1 cellular context compared by ENCODE assay signal in the genomic region with DNA sequence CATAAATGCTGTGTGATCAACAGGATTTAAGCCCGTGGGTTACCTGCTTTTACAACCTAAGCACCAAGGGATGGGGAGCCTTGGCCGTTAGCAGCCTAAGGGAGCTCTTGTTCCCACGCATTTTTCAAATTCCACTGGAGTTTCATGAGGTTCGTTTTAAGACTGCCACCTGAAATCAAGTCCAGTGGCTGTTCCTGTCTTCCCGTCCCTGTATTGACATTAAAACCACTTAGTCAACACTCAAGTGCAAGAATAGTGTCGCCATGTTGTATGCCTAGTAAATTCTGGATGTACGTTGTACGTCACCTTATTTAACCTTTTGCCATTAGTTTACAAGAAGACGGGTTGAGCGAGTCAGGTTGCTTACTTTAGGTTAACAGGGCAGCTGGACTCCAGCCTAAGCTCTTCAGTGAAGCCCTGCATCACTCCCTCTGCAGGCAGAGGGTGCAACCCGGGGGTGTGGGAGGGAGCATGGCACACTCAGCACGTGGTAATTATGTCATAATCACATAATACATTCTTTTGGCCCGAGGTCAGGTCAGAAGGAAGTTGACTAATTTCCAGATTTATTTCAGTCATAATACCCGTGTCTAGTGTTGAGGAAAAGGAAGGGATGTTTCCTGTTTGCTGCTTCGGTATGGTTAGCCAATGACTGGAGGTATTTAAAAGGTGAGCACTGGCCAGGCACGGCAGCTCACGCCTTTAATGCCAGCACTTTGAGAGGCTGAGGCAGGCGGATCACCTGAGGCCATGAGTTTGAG.
TF ChIP-seq lines count a peak whose summit lies in the region.

No MANE protein-coding gene starts in this region.

TF ChIP-seq in H1, 55 proteins besides CTCF, POLR2A, EP300 and RAD21:
- TF ChIP-seq TAF7 (optimal IDR thresholded peaks at IDR 0.05; ENCODE audit: borderline replicate concordance, low read depth, low read length) (no peak), TCF12 (IDR thresholded peaks at IDR 0.05; ENCODE audit: low read depth, low read length) (no peak), NRF1 (IDR thresholded peaks at IDR 0.05; ENCODE audit: low read depth, low read length) (no peak), RXRA (IDR thresholded peaks at IDR 0.05; ENCODE audit: insufficient read depth, low read depth, low read length) (no peak), SRF (IDR thresholded peaks at IDR 0.05; ENCODE audit: low read depth, low read length) (no peak), CBX5 (IDR thresholded peaks at IDR 0.05; ENCODE audit: low read depth, low read length) (no peak), POLR2AphosphoS5 (IDR thresholded peaks at IDR 0.05; ENCODE audit: low read depth, low read length) (no peak), BACH1 (IDR thresholded peaks at IDR 0.05; ENCODE audit: low read length) (no peak), KDM1A (IDR thresholded peaks at IDR 0.05; ENCODE audit: borderline replicate concordance, low read length) (no peak), POU5F1 (IDR thresholded peaks at IDR 0.05; ENCODE audit: low read depth, low read length) (no peak), YY1 (IDR thresholded peaks at IDR 0.05; ENCODE audit: low read depth, low read length) (no peak), BCL11A (IDR thresholded peaks at IDR 0.05; ENCODE audit: low read depth in 2 of 2, low read length in 2 of 2) (no peak), HDAC2 (IDR thresholded peaks at IDR 0.05; ENCODE audit: borderline replicate concordance in 1 of 2, low read depth in 2 of 2, low read length in 2 of 2) (no peak), CBX8 (IDR thresholded peaks at IDR 0.05; ENCODE audit: borderline replicate concordance, low read depth, low read length) (no peak), CHD1 (IDR thresholded peaks at IDR 0.05; ENCODE audit: low read depth, low read length) (no peak)
- TF ChIP-seq, protein P1, sequence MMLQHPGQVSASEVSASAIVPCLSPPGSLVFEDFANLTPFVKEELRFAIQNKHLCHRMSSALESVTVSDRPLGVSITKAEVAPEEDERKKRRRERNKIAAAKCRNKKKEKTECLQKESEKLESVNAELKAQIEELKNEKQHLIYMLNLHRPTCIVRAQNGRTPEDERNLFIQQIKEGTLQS (IDR thresholded peaks at IDR 0.05; ENCODE audit: insufficient read depth, low read depth, low read length): no peak
